Comparison of ENCODE assay signal across 26 cellular contexts in genomic region chr4:138845051-138845450, GRCh38.
A peak's percentile ranks its signal among the peaks of the same experiment; 100 is the strongest.
DNase-seq lines count a peak whose midpoint lies in the region; ATAC-seq, FAIRE-seq and TF ChIP-seq lines count a peak whose summit lies in the region.
"Had no signal": no experiment of that assay in that cellular context is flagged by ENCODE, and none has a peak within 500 bp of the region (broad histone marks: within the 10 kb centered on the region; RNA-seq: fewer than 3 reads in every experiment).

No MANE protein-coding gene starts in this region.

- no peaks in the 10 kb centered on the region for H3K36me3 ChIP-seq in skeletal muscle tissue (ENCODE audit: control insufficient read depth in 3 of 3, insufficient read depth in 3 of 3, low read length in 3 of 3)
- H3K36me3 ChIP-seq: BE2C had no signal

- H3K4me3 ChIP-seq in skeletal muscle tissue (ENCODE audit: low read length in 3 of 3) = peak overlapping the region in 2 of 3 donors; percentile 22 to 43

- peak overlapping the region in 4 of 5 experiments; percentile 52 to 85 (median 80) for H3K27ac Mint-ChIP-seq in brain
- no peak overlapping the region for H3K27ac Mint-ChIP-seq in T-helper 2 cell treated with Interferon-gamma antibody and Interleukin-4, amounts not matched to agents 5 μg/mL and 100 μg/mL, for 36 hours
- H3K27ac Mint-ChIP-seq: CD4-positive, alpha-beta T cell; IgD-negative memory B cell had no signal

- FAIRE-seq in GM12892 (lab: Jason Lieb, UNC) = no peak
- FAIRE-seq: G401.6, HTR-8/SVneo had no signal

- no peak overlapping the region for H3K27ac ChIP-seq in skeletal muscle tissue (ENCODE audit: low read depth, low read length)
- H3K27ac ChIP-seq: 22Rv1 had no signal

- H3K4me3 Mint-ChIP-seq in brain = peak overlapping the region in 2 of 5 experiments; percentile 20 to 22
- H3K4me3 Mint-ChIP-seq in T-helper 2 cell treated with Interferon-gamma antibody and Interleukin-4, amounts not matched to agents 5 μg/mL and 100 μg/mL, for 36 hours = no peak overlapping the region
- H3K4me3 Mint-ChIP-seq: CD4-positive, alpha-beta T cell; IgD-negative memory B cell had no signal

- no peaks in the 10 kb centered on the region for H3K9me3 ChIP-seq in skeletal muscle tissue (ENCODE audit: control insufficient read depth in 3 of 3, low read length in 3 of 3)
- H3K9me3 ChIP-seq: BE2C had no signal

- peaks cover 0 to 4% (median 0%) of the 10 kb centered on the region in 5 experiments for H3K9me3 Mint-ChIP-seq in brain
- no peaks in the 10 kb centered on the region for H3K9me3 Mint-ChIP-seq in T-helper 2 cell treated with Interferon-gamma antibody and Interleukin-4, amounts not matched to agents 5 μg/mL and 100 μg/mL, for 36 hours
- H3K9me3 Mint-ChIP-seq: CD4-positive, alpha-beta T cell had no signal

- no peaks in the 10 kb centered on the region for H3K36me3 Mint-ChIP-seq in brain
- H3K36me3 Mint-ChIP-seq in T-helper 2 cell treated with Interferon-gamma antibody and Interleukin-4, amounts not matched to agents 5 μg/mL and 100 μg/mL, for 36 hours (ENCODE audit: low read depth) = no peaks in the 10 kb centered on the region
- H3K36me3 Mint-ChIP-seq: IgD-negative memory B cell had no signal

- H3K4me1 Mint-ChIP-seq in brain = peaks cover 43% of the 10 kb centered on the region
- no peaks in the 10 kb centered on the region for H3K4me1 Mint-ChIP-seq in T-helper 2 cell treated with Interferon-gamma antibody and Interleukin-4, amounts not matched to agents 5 μg/mL and 100 μg/mL, for 36 hours (ENCODE audit: low read depth)
- H3K4me1 Mint-ChIP-seq: IgD-negative memory B cell had no signal

- no peak for ATAC-seq in HG02623 (IDR thresholded peaks at IDR 0.05; ENCODE audit: unreplicated experiment)
- ATAC-seq: HCT116, Panc1 had no signal

- H3K9ac ChIP-seq in skeletal muscle tissue (ENCODE audit: low read depth in 1 of 3, low read length in 3 of 3) = no peak overlapping the region

- peaks cover 4 to 11% (median 8%) of the 10 kb centered on the region in 3 donors for H3K4me1 ChIP-seq in skeletal muscle tissue (ENCODE audit: control insufficient read depth in 3 of 3, insufficient read depth in 3 of 3, low read length in 3 of 3)
- H3K4me1 ChIP-seq: BE2C had no signal

- TF ChIP-seq CTCF in brain (conservative IDR thresholded peaks at IDR 0.05) = no peak

- H3K27me3 Mint-ChIP-seq in brain = no peaks in the 10 kb centered on the region
- peaks cover 2% of the 10 kb centered on the region for H3K27me3 Mint-ChIP-seq in T-helper 2 cell treated with Interferon-gamma antibody and Interleukin-4, amounts not matched to agents 5 μg/mL and 100 μg/mL, for 36 hours (ENCODE audit: low read depth)
- H3K27me3 Mint-ChIP-seq: IgD-negative memory B cell had no signal

- DNase-seq in DMS 273 (lab: John Stamatoyannopoulos, UW; ENCODE audit: unreplicated experiment) (peak; percentile 7), DMS 273 treated with DMSO at 0.1 percent for 48 hours (lab: John Stamatoyannopoulos, UW) (no peak), myocyte (ENCODE audit: low read depth) (peak; percentile 7), GM12892 (ENCODE audit: insufficient read length) (no peak)
- DNase-seq in T-helper 2 cell treated with Interferon-gamma antibody and Interleukin-4, amounts not matched to agents 5 μg/mL and 100 μg/mL, for 36 hours (ENCODE audit: low spot score) = no peak
- DNase-seq: BE2C; Calu3; CD4-positive, alpha-beta T cell; DND-41; Kasumi-1; MM.1S; NCI-H1105 treated with DMSO at 0.1 percent for 48 hours; NCI-H1694 treated with DMSO at 0.1 percent for 48 hours; NCI-H2107; NCI-H446 treated with DMSO at 0.1 percent for 48 hours; NCI-H774; Right ventricle myocardium superior had no signal

- peaks cover 0 to 3% (median 0%) of the 10 kb centered on the region in 3 donors for H3K27me3 ChIP-seq in skeletal muscle tissue (ENCODE audit: control insufficient read depth in 3 of 3, insufficient read depth in 3 of 3, low read length in 3 of 3)
- H3K27me3 ChIP-seq: BE2C had no signal

- no peak for TF ChIP-seq POLR2A in GM12892 (IDR thresholded peaks at IDR 0.05; ENCODE audit: low read depth, low read length)

Comparison
In these comparisons a context has a peak if more than half of its experiments do, and no peak if none do; other contexts are left out.
1. DNase-seq: peak in DMS 273 (single experiment) and myocyte (single experiment); none in DMS 273 treated with DMSO at 0.1 percent for 48 hours (single experiment), T-helper 2 cell treated with Interferon-gamma antibody and Interleukin-4, amounts not matched to agents 5 μg/mL and 100 μg/mL, for 36 hours (single experiment) and GM12892 (single experiment).